In the genomic region with DNA sequence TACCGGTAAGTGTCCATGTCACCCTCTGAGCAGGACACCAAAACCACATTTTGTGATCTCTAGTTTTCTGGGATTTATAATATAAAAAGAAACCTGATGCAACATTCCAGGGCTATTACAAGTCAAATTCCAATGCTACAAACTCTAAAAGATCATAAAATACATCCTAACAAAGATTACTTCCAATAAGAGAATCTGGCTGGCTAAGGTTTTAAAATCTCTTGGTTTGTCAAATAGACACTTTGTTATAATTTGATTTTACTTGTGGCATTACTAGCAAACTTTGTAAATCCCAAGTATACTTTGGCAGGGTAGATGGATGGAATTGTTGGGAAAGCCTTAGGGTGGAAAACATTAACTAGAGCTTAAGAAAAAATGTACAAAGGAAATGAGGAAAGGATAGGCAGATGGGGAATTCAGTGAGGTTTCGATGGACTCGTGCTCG, we compare ENCODE assay signal across 18 cellular contexts.
DNase-seq lines count a peak whose midpoint lies in the region; ATAC-seq, FAIRE-seq and TF ChIP-seq lines count a peak whose summit lies in the region.
"Had no signal": no experiment of that assay in that cellular context is flagged by ENCODE, and none has a peak within 500 bp of the region (broad histone marks: within the 10 kb centered on the region; RNA-seq: fewer than 3 reads in every experiment).

No MANE protein-coding gene starts in this region.

- TF ChIP-seq CTCF in brain microvascular endothelial cell (IDR thresholded peaks at IDR 0.05; ENCODE audit: low read depth, low read length, missing control alignments): no peak

- H3K27me3 ChIP-seq in brain microvascular endothelial cell (replicated peaks): no peaks in the 10 kb centered on the region
- H3K27me3 ChIP-seq: testis had no signal

- H3K27ac ChIP-seq in brain microvascular endothelial cell: peak overlapping the region; percentile 43
- H3K27ac ChIP-seq: testis had no signal

- in situ Hi-C loops in brain microvascular endothelial cell (cut with HindIII; ENCODE audit: low pct_ligation_motif_present, low sequenced_read_pairs): no loop called here
- in situ Hi-C loops in G401 (cut with HindIII; ENCODE audit: low sequenced_read_pairs): no loop called here
- in situ Hi-C loops in KBM-7 (cut with MboI; ENCODE audit: low pct_unique_long_range_greater_than_20kb, low sequenced_read_pairs): no loop called here

- DNase-seq in AG08395 (ENCODE audit: low spot score) (peak; percentile 73), HTR-8/SVneo (ENCODE audit: insufficient read length, low spot score) (peak; percentile 3), brain microvascular endothelial cell (no peak), kidney glomerular epithelial cell (lab: John Stamatoyannopoulos, UW) (peak; percentile 31), G401 (ENCODE audit: low spot score) (no peak), KBM-7 (no peak), iPS-NIHi7 (ENCODE audit: extremely low spot score) (no peak), Right ventricle myocardium superior (no peak)
- DNase-seq: activated T-cell treated with anti-CD3 and anti-CD28 coated beads for 4 hours; cortex of kidney; DMS79 treated with DMSO at 0.1 percent for 48 hours; NCI-H146; NCI-H510A treated with DMSO at 0.1 percent for 48 hours; posterior cingulate gyrus; stimulated activated CD4-positive, alpha-beta T cell treated with anti-CD3 and anti-CD28 coated beads, Interleukin-15, amount 100 ng/mL, for 24 hours; testis had no signal

- FAIRE-seq in HTR-8/SVneo (lab: Jason Lieb, UNC): no peak
- FAIRE-seq: frontal cortex had no signal

- intact Hi-C loops in Right ventricle myocardium superior (cut with DNase I): no loop called here

- ATAC-seq in Right ventricle myocardium superior (ENCODE audit: poor library complexity): no peak
- ATAC-seq: K562 had no signal

- H3K36me3 ChIP-seq in brain microvascular endothelial cell (replicated peaks): no peaks in the 10 kb centered on the region

- no peak overlapping the region for H3K4me3 ChIP-seq in brain microvascular endothelial cell (ENCODE audit: low read depth, low read length)
- H3K4me3 ChIP-seq: K562, testis had no signal

Comparison
In these comparisons a context has a peak if more than half of its experiments do, and no peak if none do; other contexts are left out.
1. DNase-seq: peak in AG08395 (single experiment), HTR-8/SVneo (single experiment) and kidney glomerular epithelial cell (single experiment); none in brain microvascular endothelial cell (single experiment), G401 (single experiment), KBM-7 (single experiment), iPS-NIHi7 (single experiment) and Right ventricle myocardium superior (single experiment).